Comparison of ENCODE assay signal across 15 cellular contexts in genomic region chr10:113261130-113261529, GRCh38.
"Had no signal": no experiment of that assay in that cellular context is flagged by ENCODE, and none has a peak within 500 bp of the region (broad histone marks: within the 10 kb centered on the region; RNA-seq: fewer than 3 reads in every experiment).

No MANE protein-coding gene starts in this region.

- H3K36me3 ChIP-seq: cardiac muscle cell, sigmoid colon, thoracic aorta, upper lobe of right lung, WERI-Rb-1 had no signal

- H3K4me1 ChIP-seq: upper lobe of right lung had no signal

- H3K9me3 ChIP-seq: sigmoid colon, thoracic aorta, upper lobe of right lung had no signal

- H3K4me1 Mint-ChIP-seq: activated CD8-positive, alpha-beta memory T cell treated with anti-CD3 and anti-CD28 coated beads, Interleukin-2, amount 10 ng/mL, durations not matched to agents 7 days and 5 days; activated naive CD8-positive, alpha-beta T cell treated with anti-CD3 and anti-CD28 coated beads for 36 hours; stimulated activated effector memory CD8-positive, alpha-beta T cell treated with anti-CD3 and anti-CD28 coated beads, Interleukin-12 subunit alpha, Interleukin-12 subunit beta, amount 100 ng/mL, for 72 hours had no signal

- H3K36me3 Mint-ChIP-seq: activated CD4-positive, alpha-beta memory T cell treated with anti-CD3 and anti-CD28 coated beads for 36 hours; activated CD8-positive, alpha-beta memory T cell treated with anti-CD3 and anti-CD28 coated beads, Interleukin-2, amount 10 ng/mL, durations not matched to agents 7 days and 5 days; activated naive CD8-positive, alpha-beta T cell treated with anti-CD3 and anti-CD28 coated beads for 36 hours; naive thymus-derived CD8-positive, alpha-beta T cell; stimulated activated effector memory CD8-positive, alpha-beta T cell treated with anti-CD3 and anti-CD28 coated beads, Interleukin-12 subunit alpha, Interleukin-12 subunit beta, amount 100 ng/mL, for 72 hours had no signal

- H3K9me3 Mint-ChIP-seq: activated CD4-positive, alpha-beta memory T cell treated with anti-CD3 and anti-CD28 coated beads for 36 hours; activated naive CD8-positive, alpha-beta T cell treated with anti-CD3 and anti-CD28 coated beads for 36 hours; effector memory CD8-positive, alpha-beta T cell; naive thymus-derived CD8-positive, alpha-beta T cell; stimulated activated effector memory CD8-positive, alpha-beta T cell treated with anti-CD3 and anti-CD28 coated beads, Interleukin-12 subunit alpha, Interleukin-12 subunit beta, amount 100 ng/mL, for 72 hours had no signal

- H3K4me3 ChIP-seq: cardiac muscle cell, sigmoid colon, thoracic aorta, upper lobe of right lung had no signal

- DNase-seq: activated CD4-positive, alpha-beta memory T cell treated with anti-CD3 and anti-CD28 coated beads for 36 hours; activated CD8-positive, alpha-beta memory T cell treated with anti-CD3 and anti-CD28 coated beads, Interleukin-2, amount 10 ng/mL, durations not matched to agents 7 days and 5 days; activated naive CD8-positive, alpha-beta T cell treated with anti-CD3 and anti-CD28 coated beads for 36 hours; amniotic stem cell; effector memory CD8-positive, alpha-beta T cell; mesenchymal stem cell; naive thymus-derived CD8-positive, alpha-beta T cell; nucleus accumbens; sigmoid colon; stimulated activated CD4-positive, alpha-beta T cell treated with anti-CD3 and anti-CD28 coated beads, Interleukin-4, amount 100 ng/mL, for 24 hours; upper lobe of right lung; WERI-Rb-1 had no signal

- H3K27me3 ChIP-seq: cardiac muscle cell, sigmoid colon had no signal

- H3K27ac Mint-ChIP-seq: activated CD4-positive, alpha-beta memory T cell treated with anti-CD3 and anti-CD28 coated beads for 36 hours; activated CD8-positive, alpha-beta memory T cell treated with anti-CD3 and anti-CD28 coated beads, Interleukin-2, amount 10 ng/mL, durations not matched to agents 7 days and 5 days; activated naive CD8-positive, alpha-beta T cell treated with anti-CD3 and anti-CD28 coated beads for 36 hours; effector memory CD8-positive, alpha-beta T cell; naive thymus-derived CD8-positive, alpha-beta T cell; stimulated activated effector memory CD8-positive, alpha-beta T cell treated with anti-CD3 and anti-CD28 coated beads, Interleukin-12 subunit alpha, Interleukin-12 subunit beta, amount 100 ng/mL, for 72 hours had no signal

- H3K4me3 Mint-ChIP-seq: activated CD4-positive, alpha-beta memory T cell treated with anti-CD3 and anti-CD28 coated beads for 36 hours; activated CD8-positive, alpha-beta memory T cell treated with anti-CD3 and anti-CD28 coated beads, Interleukin-2, amount 10 ng/mL, durations not matched to agents 7 days and 5 days; activated naive CD8-positive, alpha-beta T cell treated with anti-CD3 and anti-CD28 coated beads for 36 hours; effector memory CD8-positive, alpha-beta T cell; naive thymus-derived CD8-positive, alpha-beta T cell; stimulated activated effector memory CD8-positive, alpha-beta T cell treated with anti-CD3 and anti-CD28 coated beads, Interleukin-12 subunit alpha, Interleukin-12 subunit beta, amount 100 ng/mL, for 72 hours had no signal
